27 cellular contexts compared by ENCODE assay signal in the genomic region with DNA sequence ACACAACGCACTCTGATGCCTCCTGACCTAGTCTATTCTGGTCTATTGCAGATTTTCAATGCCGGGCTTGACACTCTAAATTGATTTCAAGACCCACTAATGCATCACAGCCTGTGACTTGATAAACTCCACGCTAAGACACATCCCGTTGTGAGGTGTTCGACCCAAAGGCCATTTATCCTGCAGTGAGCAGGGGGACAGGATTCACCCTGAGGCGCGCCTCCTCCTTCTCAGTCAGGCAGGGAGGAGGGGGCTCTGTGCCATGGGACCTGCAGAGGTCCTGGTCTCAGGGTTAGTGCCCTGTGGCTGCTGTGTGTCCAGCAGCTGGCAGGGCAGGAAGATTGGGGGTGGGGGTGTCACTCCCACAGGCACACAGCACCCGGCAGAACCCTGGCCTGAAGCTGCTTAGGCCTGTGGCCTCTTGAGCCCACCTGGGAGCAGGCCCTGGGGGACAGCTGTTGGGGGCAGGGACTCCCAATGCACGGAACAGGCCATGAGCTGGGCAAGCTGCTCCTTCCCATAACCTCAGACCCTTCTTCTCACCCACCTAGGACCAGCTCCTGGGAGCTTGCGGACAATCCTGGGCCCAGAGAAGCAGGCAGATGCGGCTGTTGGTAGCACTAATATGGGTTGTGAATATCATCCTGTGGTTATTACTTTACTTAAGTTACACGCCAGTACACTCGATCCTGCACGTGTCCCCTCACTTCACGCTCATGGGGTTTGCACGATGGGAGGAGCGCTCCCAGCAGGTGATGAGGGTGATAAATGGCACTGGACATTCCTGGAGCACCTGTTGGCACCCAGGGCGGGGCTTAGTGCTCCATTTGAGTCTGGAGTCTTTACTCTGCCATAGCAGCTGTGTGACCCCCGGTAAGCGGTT.
"Had no signal": no experiment of that assay in that cellular context is flagged by ENCODE, and none has a peak within 500 bp of the region (broad histone marks: within the 10 kb centered on the region; RNA-seq: fewer than 3 reads in every experiment).

No MANE protein-coding gene starts in this region.

- ATAC-seq: activated CD4-positive, CD25-positive, alpha-beta regulatory T cell treated with anti-CD3 and anti-CD28 coated beads, Interleukin-2, amount 50 U/mL, for 24 hours; activated CD8-positive, alpha-beta T cell treated with anti-CD3 and anti-CD28 coated beads for 36 hours; activated naive CD4-positive, alpha-beta T cell treated with anti-CD3 and anti-CD28 coated beads, Interleukin-2, amount 50 U/mL, for 72 hours; activated naive CD8-positive, alpha-beta T cell treated with anti-CD3 and anti-CD28 coated beads, Interleukin-2, amount 50 U/mL, for 24 hours; activated T-cell treated with anti-CD3 and anti-CD28 coated beads, Interleukin-2, amount 50 U/mL, for 72 hours; body of pancreas; Panc1; SK-N-SH treated with all-trans-retinoic acid at 6 μM for 48 hours had no signal

- H3K36me3 Mint-ChIP-seq: activated naive CD4-positive, alpha-beta T cell treated with anti-CD3 and anti-CD28 coated beads, Interleukin-2, amount 50 U/mL, for 72 hours had no signal

- H3K27me3 ChIP-seq: ascending aorta, body of pancreas had no signal

- H3K4me1 ChIP-seq: ascending aorta, body of pancreas, SJSA1 had no signal

- DNase-seq: activated CD4-positive, alpha-beta T cell treated with anti-CD3 and anti-CD28 coated beads for 4 hours; activated CD8-positive, alpha-beta memory T cell treated with anti-CD3 and anti-CD28 coated beads, Interleukin-2, amount 50 U/mL, for 4 hours; activated CD8-positive, alpha-beta T cell treated with anti-CD3 and anti-CD28 coated beads for 36 hours; activated naive CD4-positive, alpha-beta T cell treated with Interleukin-2 at 50 U/mL for 16 hours; activated naive CD8-positive, alpha-beta T cell treated with anti-CD3 and anti-CD28 coated beads, Interleukin-2, amount 50 U/mL, for 24 hours; activated T-cell treated with anti-CD3 and anti-CD28 coated beads, Interleukin-2, amount 50 U/mL, for 72 hours; amniotic stem cell; body of pancreas; Kasumi-1; KBM-7; NCI-H1105 treated with DMSO at 0.1 percent for 48 hours; NCI-H1436 treated with DMSO at 0.1 percent for 48 hours; NCI-H187; NCI-H2081; NCI-H510A treated with DMSO at 0.1 percent for 48 hours; NCI-H69; NK-92 treated with Interleukin-12 subunit alpha and Interleukin-12 subunit beta, amount 100 ng/mL, for 24 hours; OCI-M1; Right ventricle myocardium superior; RPMI8226 had no signal

- H3K4me3 ChIP-seq: ascending aorta, body of pancreas, SJSA1 had no signal

- H3K4me3 Mint-ChIP-seq: activated CD8-positive, alpha-beta T cell treated with anti-CD3 and anti-CD28 coated beads for 36 hours; activated naive CD8-positive, alpha-beta T cell treated with anti-CD3 and anti-CD28 coated beads, Interleukin-2, amount 50 U/mL, for 24 hours; activated T-cell treated with anti-CD3 and anti-CD28 coated beads, Interleukin-2, amount 50 U/mL, for 72 hours; T-helper 1 cell treated with Interleukin-12 subunit alpha and Interleukin-12 subunit beta and Interleukin-4 antibody, amounts not matched to agents 30 μg/mL and 1 μg/mL, for 36 hours had no signal

- H3K36me3 ChIP-seq: ascending aorta, SJSA1 had no signal

- H3K27me3 Mint-ChIP-seq: activated CD8-positive, alpha-beta T cell treated with anti-CD3 and anti-CD28 coated beads for 36 hours had no signal

- H3K9me3 ChIP-seq: ascending aorta, body of pancreas, SJSA1 had no signal

- H3K27ac ChIP-seq: ascending aorta, body of pancreas, SJSA1 had no signal

- H3K9me3 Mint-ChIP-seq: activated CD8-positive, alpha-beta T cell treated with anti-CD3 and anti-CD28 coated beads for 36 hours; activated naive CD4-positive, alpha-beta T cell treated with anti-CD3 and anti-CD28 coated beads, Interleukin-2, amount 50 U/mL, for 72 hours; activated naive CD8-positive, alpha-beta T cell treated with anti-CD3 and anti-CD28 coated beads, Interleukin-2, amount 50 U/mL, for 24 hours; activated T-cell treated with anti-CD3 and anti-CD28 coated beads, Interleukin-2, amount 50 U/mL, for 72 hours; T-helper 1 cell treated with Interleukin-12 subunit alpha and Interleukin-12 subunit beta and Interleukin-4 antibody, amounts not matched to agents 30 μg/mL and 1 μg/mL, for 36 hours had no signal

- H3K4me1 Mint-ChIP-seq: activated naive CD8-positive, alpha-beta T cell treated with anti-CD3 and anti-CD28 coated beads, Interleukin-2, amount 50 U/mL, for 24 hours had no signal

- H3K27ac Mint-ChIP-seq: activated CD8-positive, alpha-beta T cell treated with anti-CD3 and anti-CD28 coated beads for 36 hours; activated naive CD4-positive, alpha-beta T cell treated with anti-CD3 and anti-CD28 coated beads, Interleukin-2, amount 50 U/mL, for 72 hours; activated naive CD8-positive, alpha-beta T cell treated with anti-CD3 and anti-CD28 coated beads, Interleukin-2, amount 50 U/mL, for 24 hours; activated T-cell treated with anti-CD3 and anti-CD28 coated beads, Interleukin-2, amount 50 U/mL, for 72 hours; T-helper 1 cell treated with Interleukin-12 subunit alpha and Interleukin-12 subunit beta and Interleukin-4 antibody, amounts not matched to agents 30 μg/mL and 1 μg/mL, for 36 hours had no signal
